15 cellular contexts compared by ENCODE assay signal in the genomic region with DNA sequence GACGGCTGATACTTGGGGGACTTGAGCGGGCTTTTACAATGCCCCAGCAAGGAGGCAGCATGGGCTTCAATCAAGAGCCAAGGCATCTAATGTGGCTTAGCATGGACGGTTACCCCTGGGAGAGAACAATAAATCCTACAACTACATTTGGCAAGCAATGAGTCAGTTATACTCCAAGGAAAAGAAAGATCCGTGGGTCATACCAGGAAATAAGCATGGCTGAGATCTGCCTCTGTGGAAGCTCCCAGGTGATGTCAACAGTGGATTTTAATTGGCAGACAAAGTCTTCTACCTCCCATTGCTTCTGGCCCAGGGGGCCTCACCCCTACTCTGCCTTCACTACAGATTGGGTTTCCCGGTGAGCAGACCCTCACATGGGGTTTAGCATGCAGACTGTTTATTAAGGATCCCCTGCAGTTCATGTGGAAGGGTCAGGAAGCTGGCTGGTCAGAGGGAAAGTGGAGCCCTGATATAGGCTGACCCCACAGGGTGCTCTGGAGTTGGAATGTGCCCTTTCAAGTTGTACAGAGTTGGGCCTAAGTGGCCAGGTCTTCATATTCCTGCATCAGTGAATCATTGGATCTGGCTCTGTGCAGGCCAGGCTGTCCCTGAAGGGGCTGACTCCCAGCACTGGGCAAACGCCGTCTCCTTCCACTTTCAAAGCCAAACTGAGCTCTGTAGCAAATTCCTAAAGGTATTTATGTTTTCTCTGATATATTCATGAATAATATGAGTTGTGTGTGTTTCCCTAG.
A peak's percentile ranks its signal among the peaks of the same experiment; 100 is the strongest.
DNase-seq lines count a peak whose midpoint lies in the region; ATAC-seq, FAIRE-seq and TF ChIP-seq lines count a peak whose summit lies in the region.
"Had no signal": no experiment of that assay in that cellular context is flagged by ENCODE, and none has a peak within 500 bp of the region (broad histone marks: within the 10 kb centered on the region; RNA-seq: fewer than 3 reads in every experiment).

No MANE protein-coding gene starts in this region.

- H3K27ac ChIP-seq in neuronal stem cell (replicated peaks; ENCODE audit: low read length) (no peak overlapping the region), GM23248 (no peak overlapping the region)
- H3K27ac ChIP-seq: A549, C4-2B had no signal

- no peak overlapping the region for H4K8ac ChIP-seq in neuronal stem cell (ENCODE audit: low read depth, low read length)

- H3K27me3 ChIP-seq in bronchial epithelial cell (ENCODE audit: control insufficient read depth, insufficient read depth, low read length) (no peaks in the 10 kb centered on the region), neuronal stem cell (ENCODE audit: control insufficient read depth in 3 of 3, insufficient read depth in 3 of 3, low read depth in 1 of 3, low read length in 3 of 3) (no peaks in the 10 kb centered on the region), GM23248 (replicated peaks; ENCODE audit: insufficient read depth) (no peaks in the 10 kb centered on the region; the same call in 1 of the 2 replicates)
- H3K27me3 ChIP-seq: BE2C had no signal

- no peak for ATAC-seq in activated naive CD8-positive, alpha-beta T cell treated with anti-CD3 and anti-CD28 coated beads, Interleukin-2, amount 50 U/mL, for 24 hours
- ATAC-seq: A549, GM12878 had no signal

- no peaks in the 10 kb centered on the region for H3K9me2 ChIP-seq in GM23248 (ENCODE audit: insufficient read depth)

- H3K36me3 ChIP-seq in bronchial epithelial cell (ENCODE audit: control insufficient read depth, insufficient read depth, low read length) (no peaks in the 10 kb centered on the region), neuronal stem cell (replicated peaks in 1 of 2; ENCODE audit: control insufficient read depth in 2 of 2, insufficient read depth in 2 of 2, low read length in 2 of 2) (no peaks in the 10 kb centered on the region), GM23248 (ENCODE audit: low read depth) (no peaks in the 10 kb centered on the region)
- H3K36me3 ChIP-seq: BE2C had no signal

- H2BK120ac ChIP-seq in neuronal stem cell (ENCODE audit: low read depth, low read length): no peak overlapping the region

- H2BK5ac ChIP-seq in neuronal stem cell (ENCODE audit: low read length): no peak overlapping the region

- no peak overlapping the region for H2BK15ac ChIP-seq in neuronal stem cell (ENCODE audit: low read length)

- no peak overlapping the region for H2AK5ac ChIP-seq in neuronal stem cell (ENCODE audit: low read depth, low read length)

- H2BK12ac ChIP-seq in neuronal stem cell (ENCODE audit: low read length): no peak overlapping the region

- no peaks in the 10 kb centered on the region for H3K27me3 Mint-ChIP-seq in activated naive CD8-positive, alpha-beta T cell treated with anti-CD3 and anti-CD28 coated beads, Interleukin-2, amount 50 U/mL, for 24 hours

- DNase-seq in bronchial epithelial cell (ENCODE audit: low read depth) (peak; percentile 60), islet precursor cell (peak; percentile 64), neuronal stem cell (ENCODE audit: low spot score) (no peak), NCI-H2171 (lab: John Stamatoyannopoulos, UW) (no peak), GM23248 (no peak), SHP77 treated with DMSO at 0.1 percent for 48 hours (lab: John Stamatoyannopoulos, UW) (no peak)
- no peak for DNase-seq in activated naive CD8-positive, alpha-beta T cell treated with anti-CD3 and anti-CD28 coated beads, Interleukin-2, amount 50 U/mL, for 24 hours
- DNase-seq: BE2C; CD4-positive, alpha-beta memory T cell; DMS79; H7 had no signal

- H3K14ac ChIP-seq in neuronal stem cell (ENCODE audit: low read length): no peak overlapping the region

- no peaks in the 10 kb centered on the region for H3K9me3 Mint-ChIP-seq in activated naive CD8-positive, alpha-beta T cell treated with anti-CD3 and anti-CD28 coated beads, Interleukin-2, amount 50 U/mL, for 24 hours

- H3K4me2 ChIP-seq in neuronal stem cell (ENCODE audit: insufficient read depth, low read length, poor library complexity, severe bottlenecking) (no peak overlapping the region), GM23248 (ENCODE audit: unreplicated experiment) (no peak overlapping the region)
- H3K4me2 ChIP-seq: A549 had no signal

- H3K4me3 ChIP-seq in bronchial epithelial cell (ENCODE audit: low read depth, low read length) (no peak overlapping the region), neuronal stem cell (ENCODE audit: low read length in 2 of 2) (no peak overlapping the region), GM23248 (no peak overlapping the region)
- H3K4me3 ChIP-seq: A549, GM12878 had no signal

- peaks cover 8% of the 10 kb centered on the region for H3K4me1 Mint-ChIP-seq in activated naive CD8-positive, alpha-beta T cell treated with anti-CD3 and anti-CD28 coated beads, Interleukin-2, amount 50 U/mL, for 24 hours
- H3K4me1 Mint-ChIP-seq: CD4-positive, alpha-beta memory T cell had no signal

- H3K23ac ChIP-seq in neuronal stem cell (ENCODE audit: low read depth, low read length, poor library complexity): no peak overlapping the region

- H4K91ac ChIP-seq in neuronal stem cell (ENCODE audit: low read depth, low read length, poor library complexity): no peak overlapping the region

- no peaks in the 10 kb centered on the region for H3K36me3 Mint-ChIP-seq in activated naive CD8-positive, alpha-beta T cell treated with anti-CD3 and anti-CD28 coated beads, Interleukin-2, amount 50 U/mL, for 24 hours (ENCODE audit: low read depth)
- H3K36me3 Mint-ChIP-seq: CD4-positive, alpha-beta memory T cell had no signal

- no peaks in the 10 kb centered on the region for H4K20me1 ChIP-seq in GM23248 (ENCODE audit: insufficient read depth)

- H2AFZ ChIP-seq in neuronal stem cell (ENCODE audit: low read length) (no peak overlapping the region), GM23248 (no peak overlapping the region)

- H3K18ac ChIP-seq in neuronal stem cell (ENCODE audit: low read length): peak overlapping the region; percentile 58

- WGBS in neuronal stem cell (ENCODE audit: extremely low coverage in 2 of 2, insufficient read length in 2 of 2, insufficient replicate concordance in 1 of 2), 2 donors: no CpG with 5 or more reads among the region's 7 CpGs
- WGBS in GM23248 (ENCODE audit: low coverage in 1 of 2, low lambda C conversion rate in 2 of 2, missing lambda C conversion rate in 2 of 2), 2 experiments: 60% methylated on average over 7 of the region's 7 CpGs

- no peak overlapping the region for H3K4ac ChIP-seq in neuronal stem cell (ENCODE audit: low read length)

- H3K9me3 ChIP-seq in neuronal stem cell (replicated peaks in 1 of 2; ENCODE audit: control insufficient read depth in 2 of 2, insufficient read depth in 1 of 2, low read depth in 1 of 2, low read length in 2 of 2): no peaks in the 10 kb centered on the region
- no peaks in the 10 kb centered on the region for H3K9me3 ChIP-seq in GM23248 (ENCODE audit: low read depth)
- H3K9me3 ChIP-seq: A549, BE2C had no signal

- no peak overlapping the region for H3K27ac Mint-ChIP-seq in activated naive CD8-positive, alpha-beta T cell treated with anti-CD3 and anti-CD28 coated beads, Interleukin-2, amount 50 U/mL, for 24 hours
- H3K27ac Mint-ChIP-seq: CD4-positive, alpha-beta memory T cell had no signal

- no peak for TF ChIP-seq CTCF in bronchial epithelial cell (IDR thresholded peaks at IDR 0.05; ENCODE audit: insufficient read depth, low read length, severe bottlenecking)

- no peaks in the 10 kb centered on the region for H3K79me2 ChIP-seq in GM23248 (ENCODE audit: insufficient read depth)

- in situ Hi-C loops in GM23248 (cut with MboI): no loop called here

- H3K4me1 ChIP-seq in neuronal stem cell (ENCODE audit: control insufficient read depth in 2 of 2, insufficient read depth in 1 of 2, low read depth in 1 of 2, low read length in 2 of 2) (no peaks in the 10 kb centered on the region), GM23248 (ENCODE audit: insufficient read depth) (no peaks in the 10 kb centered on the region)
- H3K4me1 ChIP-seq: A549, BE2C had no signal

- peak; percentile 18 for FAIRE-seq in bronchial epithelial cell (lab: Jason Lieb, UNC)
- FAIRE-seq: GM12878, GM18507 had no signal

- H3F3A ChIP-seq in GM23248 (ENCODE audit: insufficient read depth): no peaks in the 10 kb centered on the region

- no peak overlapping the region for H3K9ac ChIP-seq in neuronal stem cell (ENCODE audit: low read depth, low read length, poor library complexity)
- no peak overlapping the region for H3K9ac ChIP-seq in GM23248

- H3K4me3 Mint-ChIP-seq in activated naive CD8-positive, alpha-beta T cell treated with anti-CD3 and anti-CD28 coated beads, Interleukin-2, amount 50 U/mL, for 24 hours: no peak overlapping the region
- H3K4me3 Mint-ChIP-seq: CD4-positive, alpha-beta memory T cell had no signal

- H3K79me1 ChIP-seq in neuronal stem cell (ENCODE audit: low read depth, low read length): no peaks in the 10 kb centered on the region

Comparison
In these comparisons a context has a peak if more than half of its experiments do, and no peak if none do; other contexts are left out.
1. DNase-seq: peak in bronchial epithelial cell (single experiment) and islet precursor cell (single experiment); none in neuronal stem cell (single experiment), NCI-H2171 (single experiment), activated naive CD8-positive, alpha-beta T cell treated with anti-CD3 and anti-CD28 coated beads, Interleukin-2, amount 50 U/mL, for 24 hours (single experiment), GM23248 (single experiment) and SHP77 treated with DMSO at 0.1 percent for 48 hours (single experiment).